In the genomic region with DNA sequence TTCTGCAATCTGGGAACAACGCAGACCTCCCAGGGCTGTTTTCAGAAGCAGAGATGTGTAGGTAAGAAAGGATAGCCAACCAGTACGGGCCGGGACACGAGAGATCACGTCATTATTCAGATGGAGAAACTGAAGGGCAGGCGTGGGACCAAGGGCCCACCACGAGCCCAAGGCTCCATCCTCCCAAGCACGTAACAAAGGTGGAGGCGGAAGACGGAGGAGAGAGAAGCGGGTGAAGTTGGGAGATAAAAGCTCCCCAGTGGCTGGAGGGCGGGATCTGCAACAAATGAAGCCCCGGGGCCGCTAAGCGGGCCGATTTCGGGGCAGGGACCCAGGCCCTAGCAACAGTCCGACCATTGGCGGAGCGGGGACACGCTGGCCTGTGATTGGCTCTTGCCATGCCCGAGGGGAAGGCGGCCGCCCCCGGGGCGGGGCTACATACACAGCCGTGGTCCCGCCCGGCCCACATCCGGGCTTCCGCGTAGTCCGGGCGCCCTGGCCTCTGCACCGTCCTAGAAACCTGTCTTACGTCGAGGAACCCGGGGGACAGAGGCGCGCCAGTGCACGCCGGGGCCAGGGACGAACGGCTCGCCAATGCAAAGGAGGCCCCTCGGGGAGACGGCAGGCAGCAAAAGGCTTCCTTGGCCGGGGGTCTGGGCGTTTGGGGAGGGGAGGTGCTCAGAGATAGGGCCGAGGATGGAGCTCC, we compare ENCODE assay signal across 1 cellular context.
TF ChIP-seq lines count a peak whose summit lies in the region.

No MANE protein-coding gene starts in this region.

TF ChIP-seq in HepG2, 621 proteins besides CTCF, POLR2A, EP300 and RAD21 (continued from another document and continues in another):
- TF ChIP-seq, protein P1, sequence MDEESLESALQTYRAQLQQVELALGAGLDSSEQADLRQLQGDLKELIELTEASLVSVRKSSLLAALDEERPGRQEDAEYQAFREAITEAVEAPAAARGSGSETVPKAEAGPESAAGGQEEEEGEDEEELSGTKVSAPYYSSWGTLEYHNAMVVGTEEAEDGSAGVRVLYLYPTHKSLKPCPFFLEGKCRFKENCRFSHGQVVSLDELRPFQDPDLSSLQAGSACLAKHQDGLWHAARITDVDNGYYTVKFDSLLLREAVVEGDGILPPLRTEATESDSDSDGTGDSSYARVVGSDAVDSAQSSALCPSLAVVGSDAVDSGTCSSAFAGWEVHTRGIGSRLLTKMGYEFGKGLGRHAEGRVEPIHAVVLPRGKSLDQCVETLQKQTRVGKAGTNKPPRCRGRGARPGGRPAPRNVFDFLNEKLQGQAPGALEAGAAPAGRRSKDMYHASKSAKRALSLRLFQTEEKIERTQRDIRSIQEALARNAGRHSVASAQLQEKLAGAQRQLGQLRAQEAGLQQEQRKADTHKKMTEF (CRISPR knock-in tag; IDR thresholded peaks at IDR 0.05), result peak; percentile 69
- TF ChIP-seq SIX4 (CRISPR knock-in tag; IDR thresholded peaks at IDR 0.05) (no peak), ZNF264 (CRISPR knock-in tag; IDR thresholded peaks at IDR 0.05) (0 out of 2 replicates have a peak, but pooled peaks have one; percentile 7), PHF5A (CRISPR knock-in tag; IDR thresholded peaks at IDR 0.05; ENCODE audit: low read depth, unreplicated experiment) (peak; percentile 9), MXI1 (IDR thresholded peaks at IDR 0.05; ENCODE audit: borderline replicate concordance, low read depth, low read length) (peak; percentile 54; the same call in 1 of the 3 replicates), HES4 (CRISPR knock-in tag; IDR thresholded peaks at IDR 0.05; ENCODE audit: borderline replicate concordance) (peak; percentile 35; the same call in 1 of the 2 replicates), NONO (IDR thresholded peaks at IDR 0.05) (no peak), NONO (CRISPR knock-in tag; conservative IDR thresholded peaks at IDR 0.05) (peak; percentile 62; the same call in 1 of the 2 replicates), SNAPC2 (CRISPR knock-in tag; IDR thresholded peaks at IDR 0.05) (0 out of 2 replicates have a peak, but pooled peaks have one; percentile 49), ZNF253 (CRISPR knock-in tag; IDR thresholded peaks at IDR 0.05; ENCODE audit: borderline replicate concordance) (no peak), ARID2 (CRISPR knock-in tag; IDR thresholded peaks at IDR 0.05; ENCODE audit: borderline replicate concordance) (peak; percentile 67; the same call in 1 of the 2 replicates), ATF1 (CRISPR knock-in tag; IDR thresholded peaks at IDR 0.05) (peak; percentile 71), KLF11 (CRISPR knock-in tag; IDR thresholded peaks at IDR 0.05) (0 out of 2 replicates have a peak, but pooled peaks have one; percentile 32), JDP2 (CRISPR knock-in tag; IDR thresholded peaks at IDR 0.05; ENCODE audit: borderline replicate concordance) (no peak), SP5 (CRISPR knock-in tag; IDR thresholded peaks at IDR 0.05; ENCODE audit: borderline replicate concordance, low read depth) (peak; percentile 51; the same call in 1 of the 2 replicates), ISX (CRISPR knock-in tag; conservative IDR thresholded peaks at IDR 0.05) (no peak), ZMAT3 (CRISPR knock-in tag; conservative IDR thresholded peaks at IDR 0.05) (0 out of 2 replicates have a peak, but pooled peaks have one; percentile 38), RARA (CRISPR knock-in tag; IDR thresholded peaks at IDR 0.05) (peak; percentile 7; the same call in 1 of the 2 replicates), YY1 (IDR thresholded peaks at IDR 0.05; ENCODE audit: insufficient read depth, insufficient replicate concordance, low read depth, low read length) (peak; percentile 53), EEA1 (CRISPR knock-in tag; IDR thresholded peaks at IDR 0.05; ENCODE audit: borderline replicate concordance) (0 out of 2 replicates have a peak, but pooled peaks have one; percentile 12), FOXA3 (CRISPR knock-in tag; IDR thresholded peaks at IDR 0.05) (0 out of 2 replicates have a peak, but pooled peaks have one; percentile 14), CREB1 (IDR thresholded peaks at IDR 0.05) (no peak; the same call in 1 of the 2 replicates), CREB1 (CRISPR knock-in tag; IDR thresholded peaks at IDR 0.05) (peak; percentile 73), GATAD1 (CRISPR knock-in tag; IDR thresholded peaks at IDR 0.05) (peak; percentile 51), REPIN1 (CRISPR knock-in tag; IDR thresholded peaks at IDR 0.05; ENCODE audit: borderline replicate concordance, low read depth) (peak; percentile 33; the same call in 1 of the 2 replicates), ZNF878 (CRISPR knock-in tag; IDR thresholded peaks at IDR 0.05) (no peak), GTF3A (CRISPR knock-in tag; conservative IDR thresholded peaks at IDR 0.05) (no peak), TEAD2 (CRISPR knock-in tag; IDR thresholded peaks at IDR 0.05) (no peak), TAF1 (CRISPR knock-in tag; IDR thresholded peaks at IDR 0.05) (peak; percentile 73), ZNF788 (CRISPR knock-in tag; IDR thresholded peaks at IDR 0.05; ENCODE audit: borderline replicate concordance) (peak; percentile 61; the same call in 1 of the 2 replicates), ZBTB7B (CRISPR knock-in tag; IDR thresholded peaks at IDR 0.05) (no peak; the same call in 1 of the 2 replicates), MYC (CRISPR knock-in tag; IDR thresholded peaks at IDR 0.05; ENCODE audit: borderline replicate concordance) (peak; percentile 8; the same call in 1 of the 2 replicates), ZNF124 (CRISPR knock-in tag; IDR thresholded peaks at IDR 0.05) (0 out of 2 replicates have a peak, but pooled peaks have one; percentile 27), ELF3 (CRISPR knock-in tag; IDR thresholded peaks at IDR 0.05) (peak; percentile 60; the same call in 1 of the 2 replicates), POLR2AphosphoS5 (IDR thresholded peaks at IDR 0.05; ENCODE audit: low read depth, low read length) (peak; percentile 72), SMARCC2 (IDR thresholded peaks at IDR 0.05) (no peak), ZNF761 (CRISPR knock-in tag; conservative IDR thresholded peaks at IDR 0.05) (0 out of 2 replicates have a peak, but pooled peaks have one; percentile 17)
- TF ChIP-seq, protein P2, sequence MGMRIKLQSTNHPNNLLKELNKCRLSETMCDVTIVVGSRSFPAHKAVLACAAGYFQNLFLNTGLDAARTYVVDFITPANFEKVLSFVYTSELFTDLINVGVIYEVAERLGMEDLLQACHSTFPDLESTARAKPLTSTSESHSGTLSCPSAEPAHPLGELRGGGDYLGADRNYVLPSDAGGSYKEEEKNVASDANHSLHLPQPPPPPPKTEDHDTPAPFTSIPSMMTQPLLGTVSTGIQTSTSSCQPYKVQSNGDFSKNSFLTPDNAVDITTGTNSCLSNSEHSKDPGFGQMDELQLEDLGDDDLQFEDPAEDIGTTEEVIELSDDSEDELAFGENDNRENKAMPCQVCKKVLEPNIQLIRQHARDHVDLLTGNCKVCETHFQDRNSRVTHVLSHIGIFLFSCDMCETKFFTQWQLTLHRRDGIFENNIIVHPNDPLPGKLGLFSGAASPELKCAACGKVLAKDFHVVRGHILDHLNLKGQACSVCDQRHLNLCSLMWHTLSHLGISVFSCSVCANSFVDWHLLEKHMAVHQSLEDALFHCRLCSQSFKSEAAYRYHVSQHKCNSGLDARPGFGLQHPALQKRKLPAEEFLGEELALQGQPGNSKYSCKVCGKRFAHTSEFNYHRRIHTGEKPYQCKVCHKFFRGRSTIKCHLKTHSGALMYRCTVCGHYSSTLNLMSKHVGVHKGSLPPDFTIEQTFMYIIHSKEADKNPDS (CRISPR knock-in tag; IDR thresholded peaks at IDR 0.05), result no peak
- TF ChIP-seq, protein P3, sequence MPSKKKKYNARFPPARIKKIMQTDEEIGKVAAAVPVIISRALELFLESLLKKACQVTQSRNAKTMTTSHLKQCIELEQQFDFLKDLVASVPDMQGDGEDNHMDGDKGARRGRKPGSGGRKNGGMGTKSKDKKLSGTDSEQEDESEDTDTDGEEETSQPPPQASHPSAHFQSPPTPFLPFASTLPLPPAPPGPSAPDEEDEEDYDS (CRISPR knock-in tag; IDR thresholded peaks at IDR 0.05), result peak; percentile 87
- TF ChIP-seq, protein P4, sequence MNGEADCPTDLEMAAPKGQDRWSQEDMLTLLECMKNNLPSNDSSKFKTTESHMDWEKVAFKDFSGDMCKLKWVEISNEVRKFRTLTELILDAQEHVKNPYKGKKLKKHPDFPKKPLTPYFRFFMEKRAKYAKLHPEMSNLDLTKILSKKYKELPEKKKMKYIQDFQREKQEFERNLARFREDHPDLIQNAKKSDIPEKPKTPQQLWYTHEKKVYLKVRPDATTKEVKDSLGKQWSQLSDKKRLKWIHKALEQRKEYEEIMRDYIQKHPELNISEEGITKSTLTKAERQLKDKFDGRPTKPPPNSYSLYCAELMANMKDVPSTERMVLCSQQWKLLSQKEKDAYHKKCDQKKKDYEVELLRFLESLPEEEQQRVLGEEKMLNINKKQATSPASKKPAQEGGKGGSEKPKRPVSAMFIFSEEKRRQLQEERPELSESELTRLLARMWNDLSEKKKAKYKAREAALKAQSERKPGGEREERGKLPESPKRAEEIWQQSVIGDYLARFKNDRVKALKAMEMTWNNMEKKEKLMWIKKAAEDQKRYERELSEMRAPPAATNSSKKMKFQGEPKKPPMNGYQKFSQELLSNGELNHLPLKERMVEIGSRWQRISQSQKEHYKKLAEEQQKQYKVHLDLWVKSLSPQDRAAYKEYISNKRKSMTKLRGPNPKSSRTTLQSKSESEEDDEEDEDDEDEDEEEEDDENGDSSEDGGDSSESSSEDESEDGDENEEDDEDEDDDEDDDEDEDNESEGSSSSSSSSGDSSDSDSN (CRISPR knock-in tag; IDR thresholded peaks at IDR 0.05), result peak; percentile 73
- TF ChIP-seq, protein P5, sequence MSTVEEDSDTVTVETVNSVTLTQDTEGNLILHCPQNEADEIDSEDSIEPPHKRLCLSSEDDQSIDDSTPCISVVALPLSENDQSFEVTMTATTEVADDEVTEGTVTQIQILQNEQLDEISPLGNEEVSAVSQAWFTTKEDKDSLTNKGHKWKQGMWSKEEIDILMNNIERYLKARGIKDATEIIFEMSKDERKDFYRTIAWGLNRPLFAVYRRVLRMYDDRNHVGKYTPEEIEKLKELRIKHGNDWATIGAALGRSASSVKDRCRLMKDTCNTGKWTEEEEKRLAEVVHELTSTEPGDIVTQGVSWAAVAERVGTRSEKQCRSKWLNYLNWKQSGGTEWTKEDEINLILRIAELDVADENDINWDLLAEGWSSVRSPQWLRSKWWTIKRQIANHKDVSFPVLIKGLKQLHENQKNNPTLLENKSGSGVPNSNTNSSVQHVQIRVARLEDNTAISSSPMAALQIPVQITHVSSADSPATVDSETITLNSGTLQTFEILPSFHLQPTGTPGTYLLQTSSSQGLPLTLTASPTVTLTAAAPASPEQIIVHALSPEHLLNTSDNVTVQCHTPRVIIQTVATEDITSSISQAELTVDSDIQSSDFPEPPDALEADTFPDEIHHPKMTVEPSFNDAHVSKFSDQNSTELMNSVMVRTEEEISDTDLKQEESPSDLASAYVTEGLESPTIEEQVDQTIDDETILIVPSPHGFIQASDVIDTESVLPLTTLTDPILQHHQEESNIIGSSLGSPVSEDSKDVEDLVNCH (CRISPR knock-in tag; IDR thresholded peaks at IDR 0.05), result peak; percentile 91; the same call in 1 of the 2 replicates
- TF ChIP-seq, protein P6, sequence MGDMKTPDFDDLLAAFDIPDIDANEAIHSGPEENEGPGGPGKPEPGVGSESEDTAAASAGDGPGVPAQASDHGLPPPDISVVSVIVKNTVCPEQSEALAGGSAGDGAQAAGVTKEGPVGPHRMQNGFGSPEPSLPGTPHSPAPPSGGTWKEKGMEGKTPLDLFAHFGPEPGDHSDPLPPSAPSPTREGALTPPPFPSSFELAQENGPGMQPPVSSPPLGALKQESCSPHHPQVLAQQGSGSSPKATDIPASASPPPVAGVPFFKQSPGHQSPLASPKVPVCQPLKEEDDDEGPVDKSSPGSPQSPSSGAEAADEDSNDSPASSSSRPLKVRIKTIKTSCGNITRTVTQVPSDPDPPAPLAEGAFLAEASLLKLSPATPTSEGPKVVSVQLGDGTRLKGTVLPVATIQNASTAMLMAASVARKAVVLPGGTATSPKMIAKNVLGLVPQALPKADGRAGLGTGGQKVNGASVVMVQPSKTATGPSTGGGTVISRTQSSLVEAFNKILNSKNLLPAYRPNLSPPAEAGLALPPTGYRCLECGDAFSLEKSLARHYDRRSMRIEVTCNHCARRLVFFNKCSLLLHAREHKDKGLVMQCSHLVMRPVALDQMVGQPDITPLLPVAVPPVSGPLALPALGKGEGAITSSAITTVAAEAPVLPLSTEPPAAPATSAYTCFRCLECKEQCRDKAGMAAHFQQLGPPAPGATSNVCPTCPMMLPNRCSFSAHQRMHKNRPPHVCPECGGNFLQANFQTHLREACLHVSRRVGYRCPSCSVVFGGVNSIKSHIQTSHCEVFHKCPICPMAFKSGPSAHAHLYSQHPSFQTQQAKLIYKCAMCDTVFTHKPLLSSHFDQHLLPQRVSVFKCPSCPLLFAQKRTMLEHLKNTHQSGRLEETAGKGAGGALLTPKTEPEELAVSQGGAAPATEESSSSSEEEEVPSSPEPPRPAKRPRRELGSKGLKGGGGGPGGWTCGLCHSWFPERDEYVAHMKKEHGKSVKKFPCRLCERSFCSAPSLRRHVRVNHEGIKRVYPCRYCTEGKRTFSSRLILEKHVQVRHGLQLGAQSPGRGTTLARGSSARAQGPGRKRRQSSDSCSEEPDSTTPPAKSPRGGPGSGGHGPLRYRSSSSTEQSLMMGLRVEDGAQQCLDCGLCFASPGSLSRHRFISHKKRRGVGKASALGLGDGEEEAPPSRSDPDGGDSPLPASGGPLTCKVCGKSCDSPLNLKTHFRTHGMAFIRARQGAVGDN (CRISPR knock-in tag; IDR thresholded peaks at IDR 0.05), result peak; percentile 93
- TF ChIP-seq, protein P7, sequence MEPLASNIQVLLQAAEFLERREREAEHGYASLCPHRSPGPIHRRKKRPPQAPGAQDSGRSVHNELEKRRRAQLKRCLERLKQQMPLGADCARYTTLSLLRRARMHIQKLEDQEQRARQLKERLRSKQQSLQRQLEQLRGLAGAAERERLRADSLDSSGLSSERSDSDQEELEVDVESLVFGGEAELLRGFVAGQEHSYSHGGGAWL (CRISPR knock-in tag; IDR thresholded peaks at IDR 0.05), result peak; percentile 62
- TF ChIP-seq, protein P8, sequence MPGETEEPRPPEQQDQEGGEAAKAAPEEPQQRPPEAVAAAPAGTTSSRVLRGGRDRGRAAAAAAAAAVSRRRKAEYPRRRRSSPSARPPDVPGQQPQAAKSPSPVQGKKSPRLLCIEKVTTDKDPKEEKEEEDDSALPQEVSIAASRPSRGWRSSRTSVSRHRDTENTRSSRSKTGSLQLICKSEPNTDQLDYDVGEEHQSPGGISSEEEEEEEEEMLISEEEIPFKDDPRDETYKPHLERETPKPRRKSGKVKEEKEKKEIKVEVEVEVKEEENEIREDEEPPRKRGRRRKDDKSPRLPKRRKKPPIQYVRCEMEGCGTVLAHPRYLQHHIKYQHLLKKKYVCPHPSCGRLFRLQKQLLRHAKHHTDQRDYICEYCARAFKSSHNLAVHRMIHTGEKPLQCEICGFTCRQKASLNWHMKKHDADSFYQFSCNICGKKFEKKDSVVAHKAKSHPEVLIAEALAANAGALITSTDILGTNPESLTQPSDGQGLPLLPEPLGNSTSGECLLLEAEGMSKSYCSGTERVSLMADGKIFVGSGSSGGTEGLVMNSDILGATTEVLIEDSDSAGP (CRISPR knock-in tag; IDR thresholded peaks at IDR 0.05; ENCODE audit: borderline replicate concordance), result peak; percentile 75; the same call in 1 of the 2 replicates
- TF ChIP-seq, protein P9, sequence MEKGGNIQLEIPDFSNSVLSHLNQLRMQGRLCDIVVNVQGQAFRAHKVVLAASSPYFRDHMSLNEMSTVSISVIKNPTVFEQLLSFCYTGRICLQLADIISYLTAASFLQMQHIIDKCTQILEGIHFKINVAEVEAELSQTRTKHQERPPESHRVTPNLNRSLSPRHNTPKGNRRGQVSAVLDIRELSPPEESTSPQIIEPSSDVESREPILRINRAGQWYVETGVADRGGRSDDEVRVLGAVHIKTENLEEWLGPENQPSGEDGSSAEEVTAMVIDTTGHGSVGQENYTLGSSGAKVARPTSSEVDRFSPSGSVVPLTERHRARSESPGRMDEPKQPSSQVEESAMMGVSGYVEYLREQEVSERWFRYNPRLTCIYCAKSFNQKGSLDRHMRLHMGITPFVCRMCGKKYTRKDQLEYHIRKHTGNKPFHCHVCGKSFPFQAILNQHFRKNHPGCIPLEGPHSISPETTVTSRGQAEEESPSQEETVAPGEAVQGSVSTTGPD (CRISPR knock-in tag; IDR thresholded peaks at IDR 0.05), result no peak
